Comparison of ENCODE assay signal across 10 cellular contexts in genomic region chr7:28654111-28654510, GRCh38.
"Had no signal": no experiment of that assay in that cellular context is flagged by ENCODE, and none has a peak within 500 bp of the region (broad histone marks: within the 10 kb centered on the region; RNA-seq: fewer than 3 reads in every experiment).

No MANE protein-coding gene starts in this region.

- H3K27ac ChIP-seq: spleen had no signal

- H3K4me1 ChIP-seq: spleen had no signal

- DNase-seq: activated CD4-positive, alpha-beta T cell treated with anti-CD3 and anti-CD28 coated beads, Interleukin-2, amount 10 ng/mL, durations not matched to agents 7 days and 5 days; activated CD8-positive, alpha-beta memory T cell treated with anti-CD3 and anti-CD28 coated beads, Interleukin-2, amount 50 U/mL, for 48 hours; activated gamma-delta T cell treated with Interleukin-2 at 50 U/mL for 16 hours; activated naive CD8-positive, alpha-beta T cell treated with anti-CD3 and anti-CD28 coated beads for 36 hours; activated T-cell treated with anti-CD3 and anti-CD28 coated beads, Interleukin-2, amount 50 U/mL, for 72 hours; cortex of kidney; effector CD4-positive, alpha-beta T cell; foreskin fibroblast; left ventricle myocardium superior; spleen had no signal

- H3K4me3 ChIP-seq: spleen had no signal

- H3K36me3 ChIP-seq: spleen had no signal
